18 cellular contexts compared by ENCODE assay signal in genomic region chr10:118818621-118819221, GRCh38.
DNase-seq lines count a peak whose midpoint lies in the region; ATAC-seq, FAIRE-seq and TF ChIP-seq lines count a peak whose summit lies in the region.
"Had no signal": no experiment of that assay in that cellular context is flagged by ENCODE, and none has a peak within 500 bp of the region (broad histone marks: within the 10 kb centered on the region; RNA-seq: fewer than 3 reads in every experiment).

No MANE protein-coding gene starts in this region.

- H3K4me1 ChIP-seq in pancreas (no peaks in the 10 kb centered on the region), transverse colon (no peaks in the 10 kb centered on the region)
- no peaks in the 10 kb centered on the region for H3K4me1 ChIP-seq in CD4-positive, alpha-beta memory T cell (ENCODE audit: insufficient read depth, low read length)
- H3K4me1 ChIP-seq: foreskin keratinocyte had no signal

- H3K4me1 Mint-ChIP-seq in CD4-positive, alpha-beta memory T cell: no peaks in the 10 kb centered on the region
- no peaks in the 10 kb centered on the region for H3K4me1 Mint-ChIP-seq in activated CD4-positive, alpha-beta memory T cell treated with anti-CD3 and anti-CD28 coated beads for 36 hours (ENCODE audit: low read depth)

- peaks cover 0 to 3% of the 10 kb centered on the region in 2 donors for H3K27me3 Mint-ChIP-seq in CD4-positive, alpha-beta memory T cell
- H3K27me3 Mint-ChIP-seq in activated CD4-positive, alpha-beta memory T cell treated with anti-CD3 and anti-CD28 coated beads for 36 hours: peaks cover under 1% of the 10 kb centered on the region

- no peak for TF ChIP-seq POLR2A in transverse colon (IDR thresholded peaks at IDR 0.05)

- POLR2A ChIA-PET in CD4-positive, alpha-beta memory T cell (lab: Charles Lee; ENCODE audit: partially characterized antibody): no interaction called here
- POLR2A ChIA-PET in activated CD4-positive, alpha-beta memory T cell treated with anti-CD3 and anti-CD28 coated beads for 36 hours (lab: Charles Lee): no interaction called here

- no peaks in the 10 kb centered on the region for H3K9me3 Mint-ChIP-seq in CD4-positive, alpha-beta memory T cell
- no peaks in the 10 kb centered on the region for H3K9me3 Mint-ChIP-seq in activated CD4-positive, alpha-beta memory T cell treated with anti-CD3 and anti-CD28 coated beads for 36 hours
- H3K9me3 Mint-ChIP-seq: activated T-cell treated with anti-CD3 and anti-CD28 coated beads, Interleukin-2, amount 50 U/mL, for 72 hours had no signal

- no peaks in the 10 kb centered on the region for H3K36me3 Mint-ChIP-seq in CD4-positive, alpha-beta memory T cell
- H3K36me3 Mint-ChIP-seq in activated CD4-positive, alpha-beta memory T cell treated with anti-CD3 and anti-CD28 coated beads for 36 hours: no peaks in the 10 kb centered on the region

- in situ Hi-C loops in transverse colon (cut with MboI; ENCODE audit: low pct_ligation_motif_present in 1 of 4, low pct_unique_long_range_greater_than_20kb in 1 of 4, low sequenced_read_pairs in 3 of 4): loop anchor here in 3 of 4 donors (25.0 kb wide), 1 partner anchor 256 kb away; no protein-coding TSS in a partner anchor

- TF ChIP-seq CTCF in pancreas (IDR thresholded peaks at IDR 0.05) (no peak), transverse colon (IDR thresholded peaks at IDR 0.05) (no peak)

- 68 to 71% methylated on average over 17 of the region's 17 CpGs for WGBS in pancreas, 2 donors
- 83% methylated on average over 16 of the region's 17 CpGs; no CpG with 5 or more reads in 1 of the 2 donors for WGBS in transverse colon (ENCODE audit: low coverage in 1 of 2), 2 donors

- DNase-seq in DMS53 treated with DMSO at 0.1 percent for 48 hours (lab: John Stamatoyannopoulos, UW; ENCODE audit: unreplicated experiment) (peak; percentile 77), NCI-H2196 (lab: John Stamatoyannopoulos, UW; ENCODE audit: unreplicated experiment) (peak; percentile 73), astrocyte of the hippocampus (ENCODE audit: low read depth, low spot score) (peak; percentile 22), pancreas (peak in 2 of 6 donors; percentile 19 to 42), transverse colon (no peak)
- DNase-seq in CD4-positive, alpha-beta memory T cell: no peak
- no peak for DNase-seq in activated CD4-positive, alpha-beta memory T cell treated with anti-CD3 and anti-CD28 coated beads for 36 hours
- DNase-seq: activated CD4-positive, alpha-beta T cell treated with anti-CD3 and anti-CD28 coated beads for 4 hours; activated T-cell treated with anti-CD3 and anti-CD28 coated beads, Interleukin-2, amount 50 U/mL, for 72 hours; foreskin keratinocyte; H7; NCI-H510A; right cardiac atrium; stimulated activated CD4-positive, alpha-beta T cell treated with anti-CD3 and anti-CD28 coated beads, Interleukin-4, amount 100 ng/mL, for 4 hours; stimulated activated naive CD4-positive, alpha-beta T cell treated with Interleukin-2 at 50 U/mL for 16 hours had no signal

- H3K27me3 ChIP-seq in pancreas: no peaks in the 10 kb centered on the region
- no peaks in the 10 kb centered on the region for H3K27me3 ChIP-seq in CD4-positive, alpha-beta memory T cell (ENCODE audit: insufficient read depth, low read length)
- no peaks in the 10 kb centered on the region for H3K27me3 ChIP-seq in transverse colon
- H3K27me3 ChIP-seq: BLaER1 treated with 17β-estradiol and CSF1 and Interleukin-3, amounts not matched to agents 10 nM and 100 nM had no signal

- no peaks in the 10 kb centered on the region for H3K36me3 ChIP-seq in pancreas
- no peaks in the 10 kb centered on the region for H3K36me3 ChIP-seq in CD4-positive, alpha-beta memory T cell (ENCODE audit: insufficient read depth, low read length)
- H3K36me3 ChIP-seq in transverse colon: no peaks in the 10 kb centered on the region
- H3K36me3 ChIP-seq: BLaER1 treated with 17β-estradiol and CSF1 and Interleukin-3, amounts not matched to agents 10 nM and 100 nM had no signal

- FAIRE-seq in pancreas (lab: Jason Lieb, UNC): no peak
- FAIRE-seq: keratinocyte had no signal

- H3K4me3 Mint-ChIP-seq in CD4-positive, alpha-beta memory T cell: no peak overlapping the region
- H3K4me3 Mint-ChIP-seq in activated CD4-positive, alpha-beta memory T cell treated with anti-CD3 and anti-CD28 coated beads for 36 hours: no peak overlapping the region
- H3K4me3 Mint-ChIP-seq: activated T-cell treated with anti-CD3 and anti-CD28 coated beads, Interleukin-2, amount 50 U/mL, for 72 hours had no signal

- H3K4me3 ChIP-seq in pancreas (no peak overlapping the region), transverse colon (no peak overlapping the region)
- no peak overlapping the region for H3K4me3 ChIP-seq in CD4-positive, alpha-beta memory T cell (ENCODE audit: low read length in 2 of 2)
- H3K4me3 ChIP-seq: BLaER1 treated with 17β-estradiol and CSF1 and Interleukin-3, amounts not matched to agents 10 nM and 100 nM had no signal

- intact Hi-C loops in pancreas (cut with DNase I) (no loop called here), transverse colon (cut with DNase I; ENCODE audit: low total_unique reads) (no loop called here)
- intact Hi-C loops in CD4-positive, alpha-beta memory T cell (cut with micrococcal nuclease): no loop called here
- intact Hi-C loops in activated CD4-positive, alpha-beta memory T cell treated with anti-CD3 and anti-CD28 coated beads for 36 hours (cut with micrococcal nuclease): no loop called here

- H3K27ac ChIP-seq in pancreas (no peak overlapping the region), transverse colon (no peak overlapping the region)
- H3K27ac ChIP-seq in CD4-positive, alpha-beta memory T cell (ENCODE audit: low read depth, low read length): no peak overlapping the region
- H3K27ac ChIP-seq: BLaER1 treated with 17β-estradiol and CSF1 and Interleukin-3, amounts not matched to agents 10 nM and 100 nM; foreskin keratinocyte had no signal

- ATAC-seq in pancreas (peak; percentile 47 to 89 (median 68)), GM21447 (IDR thresholded peaks at IDR 0.05; ENCODE audit: unreplicated experiment) (no peak)
- ATAC-seq: activated T-cell treated with anti-CD3 and anti-CD28 coated beads, Interleukin-2, amount 50 U/mL, for 72 hours; foreskin keratinocyte had no signal

- no peak for TF ChIP-seq EP300 in transverse colon (IDR thresholded peaks at IDR 0.05; ENCODE audit: low read depth)

- CTCF ChIA-PET in CD4-positive, alpha-beta memory T cell (lab: Charles Lee; ENCODE audit: partially characterized antibody): no interaction called here
- CTCF ChIA-PET in activated CD4-positive, alpha-beta memory T cell treated with anti-CD3 and anti-CD28 coated beads for 36 hours (lab: Charles Lee): no interaction called here

- H3K27ac Mint-ChIP-seq in CD4-positive, alpha-beta memory T cell: no peak overlapping the region
- no peak overlapping the region for H3K27ac Mint-ChIP-seq in activated CD4-positive, alpha-beta memory T cell treated with anti-CD3 and anti-CD28 coated beads for 36 hours
- H3K27ac Mint-ChIP-seq: activated T-cell treated with anti-CD3 and anti-CD28 coated beads, Interleukin-2, amount 50 U/mL, for 72 hours had no signal

- H3K9me3 ChIP-seq in pancreas (no peaks in the 10 kb centered on the region), transverse colon (no peaks in the 10 kb centered on the region)
- no peaks in the 10 kb centered on the region for H3K9me3 ChIP-seq in CD4-positive, alpha-beta memory T cell (ENCODE audit: control insufficient read depth in 1 of 2, low read length in 2 of 2)
- H3K9me3 ChIP-seq: BLaER1 treated with 17β-estradiol and CSF1 and Interleukin-3, amounts not matched to agents 10 nM and 100 nM had no signal

Comparison
In these comparisons a context has a peak if more than half of its experiments do, and no peak if none do; other contexts are left out.
1. DNase-seq: peak in DMS53 treated with DMSO at 0.1 percent for 48 hours (single experiment), NCI-H2196 (single experiment) and astrocyte of the hippocampus (single experiment); none in CD4-positive, alpha-beta memory T cell (0 of 5), activated CD4-positive, alpha-beta memory T cell treated with anti-CD3 and anti-CD28 coated beads for 36 hours (single experiment) and transverse colon (single experiment).